Comparison of ENCODE assay signal across 1 cellular context in genomic region chr3:197761784-197762183, GRCh38.
A peak's percentile ranks its signal among the peaks of the same experiment; 100 is the strongest.
TF ChIP-seq lines count a peak whose summit lies in the region.

No MANE protein-coding gene starts in this region.

TF ChIP-seq in HepG2, 621 proteins besides CTCF, POLR2A, EP300 and RAD21 (continued from another document):
- TF ChIP-seq ZHX2 (IDR thresholded peaks at IDR 0.05; ENCODE audit: low read depth) (no peak), ZHX2 (CRISPR knock-in tag; IDR thresholded peaks at IDR 0.05; ENCODE audit: borderline replicate concordance) (no peak), ZNF577 (CRISPR knock-in tag; IDR thresholded peaks at IDR 0.05; ENCODE audit: borderline replicate concordance, low read depth) (no peak), NFYC (CRISPR knock-in tag; IDR thresholded peaks at IDR 0.05) (no peak), PAXIP1 (CRISPR knock-in tag; conservative IDR thresholded peaks at IDR 0.05) (peak; percentile 43; the same call in 1 of the 2 replicates), ZNF17 (CRISPR knock-in tag; IDR thresholded peaks at IDR 0.05) (no peak), FOXK2 (IDR thresholded peaks at IDR 0.05) (no peak), ZNF496 (CRISPR knock-in tag; IDR thresholded peaks at IDR 0.05; ENCODE audit: insufficient replicate concordance) (no peak), ZNF512 (CRISPR knock-in tag; IDR thresholded peaks at IDR 0.05) (no peak), ZSCAN21 (CRISPR knock-in tag; IDR thresholded peaks at IDR 0.05; ENCODE audit: borderline replicate concordance) (no peak), TBL1XR1 (IDR thresholded peaks at IDR 0.05; ENCODE audit: borderline replicate concordance, low read length, partially characterized antibody) (no peak), ESRRA (CRISPR knock-in tag; IDR thresholded peaks at IDR 0.05; ENCODE audit: low read depth) (peak; percentile 95), FOXP1 (IDR thresholded peaks at IDR 0.05) (no peak), FOXP1 (CRISPR knock-in tag; IDR thresholded peaks at IDR 0.05) (peak; percentile 33; the same call in 1 of the 2 replicates), MIER3 (CRISPR knock-in tag; IDR thresholded peaks at IDR 0.05; ENCODE audit: borderline replicate concordance) (no peak)
- TF ChIP-seq, protein P1, sequence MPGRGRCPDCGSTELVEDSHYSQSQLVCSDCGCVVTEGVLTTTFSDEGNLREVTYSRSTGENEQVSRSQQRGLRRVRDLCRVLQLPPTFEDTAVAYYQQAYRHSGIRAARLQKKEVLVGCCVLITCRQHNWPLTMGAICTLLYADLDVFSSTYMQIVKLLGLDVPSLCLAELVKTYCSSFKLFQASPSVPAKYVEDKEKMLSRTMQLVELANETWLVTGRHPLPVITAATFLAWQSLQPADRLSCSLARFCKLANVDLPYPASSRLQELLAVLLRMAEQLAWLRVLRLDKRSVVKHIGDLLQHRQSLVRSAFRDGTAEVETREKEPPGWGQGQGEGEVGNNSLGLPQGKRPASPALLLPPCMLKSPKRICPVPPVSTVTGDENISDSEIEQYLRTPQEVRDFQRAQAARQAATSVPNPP (CRISPR knock-in tag; IDR thresholded peaks at IDR 0.05), result no peak
- TF ChIP-seq, protein P2, sequence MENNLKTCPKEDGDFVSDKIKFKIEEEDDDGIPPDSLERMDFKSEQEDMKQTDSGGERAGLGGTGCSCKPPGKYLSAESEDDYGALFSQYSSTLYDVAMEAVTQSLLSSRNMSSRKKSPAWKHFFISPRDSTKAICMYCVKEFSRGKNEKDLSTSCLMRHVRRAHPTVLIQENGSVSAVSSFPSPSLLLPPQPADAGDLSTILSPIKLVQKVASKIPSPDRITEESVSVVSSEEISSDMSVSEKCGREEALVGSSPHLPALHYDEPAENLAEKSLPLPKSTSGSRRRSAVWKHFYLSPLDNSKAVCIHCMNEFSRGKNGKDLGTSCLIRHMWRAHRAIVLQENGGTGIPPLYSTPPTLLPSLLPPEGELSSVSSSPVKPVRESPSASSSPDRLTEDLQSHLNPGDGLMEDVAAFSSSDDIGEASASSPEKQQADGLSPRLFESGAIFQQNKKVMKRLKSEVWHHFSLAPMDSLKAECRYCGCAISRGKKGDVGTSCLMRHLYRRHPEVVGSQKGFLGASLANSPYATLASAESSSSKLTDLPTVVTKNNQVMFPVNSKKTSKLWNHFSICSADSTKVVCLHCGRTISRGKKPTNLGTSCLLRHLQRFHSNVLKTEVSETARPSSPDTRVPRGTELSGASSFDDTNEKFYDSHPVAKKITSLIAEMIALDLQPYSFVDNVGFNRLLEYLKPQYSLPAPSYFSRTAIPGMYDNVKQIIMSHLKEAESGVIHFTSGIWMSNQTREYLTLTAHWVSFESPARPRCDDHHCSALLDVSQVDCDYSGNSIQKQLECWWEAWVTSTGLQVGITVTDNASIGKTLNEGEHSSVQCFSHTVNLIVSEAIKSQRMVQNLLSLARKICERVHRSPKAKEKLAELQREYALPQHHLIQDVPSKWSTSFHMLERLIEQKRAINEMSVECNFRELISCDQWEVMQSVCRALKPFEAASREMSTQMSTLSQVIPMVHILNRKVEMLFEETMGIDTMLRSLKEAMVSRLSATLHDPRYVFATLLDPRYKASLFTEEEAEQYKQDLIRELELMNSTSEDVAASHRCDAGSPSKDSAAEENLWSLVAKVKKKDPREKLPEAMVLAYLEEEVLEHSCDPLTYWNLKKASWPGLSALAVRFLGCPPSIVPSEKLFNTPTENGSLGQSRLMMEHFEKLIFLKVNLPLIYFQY (CRISPR knock-in tag; IDR thresholded peaks at IDR 0.05; ENCODE audit: borderline replicate concordance), result no peak
- TF ChIP-seq, protein P3, sequence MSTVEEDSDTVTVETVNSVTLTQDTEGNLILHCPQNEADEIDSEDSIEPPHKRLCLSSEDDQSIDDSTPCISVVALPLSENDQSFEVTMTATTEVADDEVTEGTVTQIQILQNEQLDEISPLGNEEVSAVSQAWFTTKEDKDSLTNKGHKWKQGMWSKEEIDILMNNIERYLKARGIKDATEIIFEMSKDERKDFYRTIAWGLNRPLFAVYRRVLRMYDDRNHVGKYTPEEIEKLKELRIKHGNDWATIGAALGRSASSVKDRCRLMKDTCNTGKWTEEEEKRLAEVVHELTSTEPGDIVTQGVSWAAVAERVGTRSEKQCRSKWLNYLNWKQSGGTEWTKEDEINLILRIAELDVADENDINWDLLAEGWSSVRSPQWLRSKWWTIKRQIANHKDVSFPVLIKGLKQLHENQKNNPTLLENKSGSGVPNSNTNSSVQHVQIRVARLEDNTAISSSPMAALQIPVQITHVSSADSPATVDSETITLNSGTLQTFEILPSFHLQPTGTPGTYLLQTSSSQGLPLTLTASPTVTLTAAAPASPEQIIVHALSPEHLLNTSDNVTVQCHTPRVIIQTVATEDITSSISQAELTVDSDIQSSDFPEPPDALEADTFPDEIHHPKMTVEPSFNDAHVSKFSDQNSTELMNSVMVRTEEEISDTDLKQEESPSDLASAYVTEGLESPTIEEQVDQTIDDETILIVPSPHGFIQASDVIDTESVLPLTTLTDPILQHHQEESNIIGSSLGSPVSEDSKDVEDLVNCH (CRISPR knock-in tag; IDR thresholded peaks at IDR 0.05), result no peak
- TF ChIP-seq, protein P4, sequence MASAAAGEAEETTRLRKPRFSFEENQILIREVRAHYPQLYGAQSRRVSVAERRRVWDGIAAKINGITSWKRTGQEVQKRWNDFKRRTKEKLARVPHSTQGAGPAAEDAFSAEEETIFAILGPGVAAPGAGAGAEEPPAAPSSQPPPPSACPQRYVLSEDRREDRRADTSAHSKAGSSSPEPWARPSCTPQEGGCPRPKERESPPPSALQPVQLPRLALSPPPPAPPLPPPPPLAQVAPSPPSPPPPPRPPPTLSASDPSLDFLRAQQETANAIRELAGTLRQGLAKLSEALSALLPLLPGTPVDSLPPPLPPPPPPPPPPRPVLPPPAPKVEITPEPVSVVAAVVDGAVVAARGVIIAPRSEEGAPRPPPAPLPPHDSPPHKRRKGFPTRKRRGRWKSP (CRISPR knock-in tag; IDR thresholded peaks at IDR 0.05), result no peak
